ENCODE assay signal across 8 cellular contexts in the genomic region with DNA sequence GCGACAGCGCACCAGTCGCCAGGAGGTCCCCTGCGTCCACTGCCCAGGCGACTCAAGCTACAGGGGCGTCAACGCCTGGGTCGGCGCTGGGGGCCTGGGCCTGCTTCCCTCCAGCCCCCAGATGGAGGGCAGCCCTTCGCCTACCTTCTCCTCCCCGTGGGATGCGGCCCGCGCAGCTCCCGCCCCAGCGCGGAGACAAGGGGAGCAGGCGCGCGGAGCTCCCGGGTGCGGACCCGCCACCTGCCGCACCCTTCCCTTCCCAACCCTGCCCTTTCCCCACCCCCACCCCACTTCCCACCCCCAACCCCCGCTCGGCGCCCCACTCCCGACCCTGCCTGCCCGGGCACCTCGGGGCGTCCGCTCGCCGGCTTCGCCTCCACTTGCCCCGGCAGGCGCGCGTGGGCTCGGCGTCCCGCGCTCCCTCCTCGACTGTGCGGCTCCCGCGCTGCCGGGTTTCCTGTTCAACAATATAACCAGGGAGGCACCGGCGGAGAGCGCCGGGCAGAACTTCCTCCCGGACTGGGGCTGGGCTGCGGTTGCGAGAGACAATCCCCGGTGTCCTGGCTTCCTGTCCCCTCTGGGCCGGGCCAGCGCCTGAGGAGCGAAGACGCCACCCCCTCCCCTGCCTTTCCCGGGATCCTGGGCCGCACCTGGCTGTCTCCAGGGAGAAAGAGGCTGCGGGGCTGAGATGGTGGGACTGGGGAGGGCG. TPM values are rescaled to one million over a fixed set of nuclear protein-coding genes. Genes with fewer than 3 reads are reported as not detected.
DNase-seq lines count a peak whose midpoint lies in the region; ATAC-seq and TF ChIP-seq lines count a peak whose summit lies in the region.

A gene with protein sequence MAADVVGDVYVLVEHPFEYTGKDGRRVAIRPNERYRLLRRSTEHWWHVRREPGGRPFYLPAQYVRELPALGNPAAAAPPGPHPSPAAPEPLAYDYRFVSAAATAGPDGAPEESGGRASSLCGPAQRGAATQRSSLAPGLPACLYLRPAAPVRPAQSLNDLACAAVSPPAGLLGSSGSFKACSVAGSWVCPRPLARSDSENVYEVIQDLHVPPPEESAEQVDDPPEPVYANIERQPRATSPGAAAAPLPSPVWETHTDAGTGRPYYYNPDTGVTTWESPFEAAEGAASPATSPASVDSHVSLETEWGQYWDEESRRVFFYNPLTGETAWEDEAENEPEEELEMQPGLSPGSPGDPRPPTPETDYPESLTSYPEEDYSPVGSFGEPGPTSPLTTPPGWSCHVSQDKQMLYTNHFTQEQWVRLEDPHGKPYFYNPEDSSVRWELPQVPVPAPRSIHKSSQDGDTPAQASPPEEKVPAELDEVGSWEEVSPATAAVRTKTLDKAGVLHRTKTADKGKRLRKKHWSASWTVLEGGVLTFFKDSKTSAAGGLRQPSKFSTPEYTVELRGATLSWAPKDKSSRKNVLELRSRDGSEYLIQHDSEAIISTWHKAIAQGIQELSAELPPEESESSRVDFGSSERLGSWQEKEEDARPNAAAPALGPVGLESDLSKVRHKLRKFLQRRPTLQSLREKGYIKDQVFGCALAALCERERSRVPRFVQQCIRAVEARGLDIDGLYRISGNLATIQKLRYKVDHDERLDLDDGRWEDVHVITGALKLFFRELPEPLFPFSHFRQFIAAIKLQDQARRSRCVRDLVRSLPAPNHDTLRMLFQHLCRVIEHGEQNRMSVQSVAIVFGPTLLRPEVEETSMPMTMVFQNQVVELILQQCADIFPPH (minus strand): TSS at position 466 of the 709 bp plus-strand sequence. CDS start 2,591 bp downstream, outside the sequence.

- intact Hi-C loops in sciatic nerve (cut with DNase I) = no loop called here

- no peaks in the 10 kb centered on the region for H3K79me2 ChIP-seq in hepatocyte

- no peak for ATAC-seq in activated naive CD8-positive, alpha-beta T cell treated with anti-CD3 and anti-CD28 coated beads, Interleukin-2, amount 50 U/mL, for 24 hours
- peak; percentile 20 for ATAC-seq in sciatic nerve

- H3K27me3 ChIP-seq in hepatocyte = peaks cover 35% of the 10 kb centered on the region

- peak within 1 kb of the TSS; percentile 32 for H3K4me3 ChIP-seq in hepatocyte

- H3K9me3 ChIP-seq in hepatocyte (ENCODE audit: low read depth) = no peaks in the 10 kb centered on the region

- peak within 1 kb of the TSS; percentile 72 for H3K27ac ChIP-seq in hepatocyte

- H3K4me3 Mint-ChIP-seq in activated naive CD8-positive, alpha-beta T cell treated with anti-CD3 and anti-CD28 coated beads, Interleukin-2, amount 50 U/mL, for 24 hours = peak within 1 kb of the TSS; percentile 77

- peaks cover 32% of the 10 kb centered on the region for H3K4me1 ChIP-seq in hepatocyte (ENCODE audit: insufficient read depth)

- peak within 1 kb of the TSS; percentile 98 for H3K4me2 ChIP-seq in hepatocyte

- in situ Hi-C loops in Caki2 (cut with HindIII; ENCODE audit: low pct_unique_long_range_greater_than_20kb, low sequenced_read_pairs) = no loop called here

- peaks cover 22% of the 10 kb centered on the region for H3K4me1 Mint-ChIP-seq in activated naive CD8-positive, alpha-beta T cell treated with anti-CD3 and anti-CD28 coated beads, Interleukin-2, amount 50 U/mL, for 24 hours

- no peaks in the 10 kb centered on the region for H3K9me3 Mint-ChIP-seq in activated naive CD8-positive, alpha-beta T cell treated with anti-CD3 and anti-CD28 coated beads, Interleukin-2, amount 50 U/mL, for 24 hours

- no peaks in the 10 kb centered on the region for H4K20me1 ChIP-seq in hepatocyte (ENCODE audit: insufficient read depth, poor library complexity, severe bottlenecking)

- DNase-seq in Caki2 (ENCODE audit: low read depth) (no peak), LoVo (ENCODE audit: low spot score) (peak; percentile 38), hepatocyte (ENCODE audit: low spot score) (peak; percentile 50), sciatic nerve (ENCODE audit: low spot score) (no peak), cortex of kidney (lab: John Stamatoyannopoulos, UW) (no peak), 8988T (no peak), hippocampal formation (lab: John Stamatoyannopoulos, UW) (no peak)
- no peak for DNase-seq in activated naive CD8-positive, alpha-beta T cell treated with anti-CD3 and anti-CD28 coated beads, Interleukin-2, amount 50 U/mL, for 24 hours

- H3K36me3 ChIP-seq in hepatocyte (replicated peaks; ENCODE audit: insufficient read depth, low read depth) = no peaks in the 10 kb centered on the region

- 3% methylated on average over 39 of the region's 64 CpGs for WGBS in hepatocyte (ENCODE audit: low lambda C conversion rate, missing lambda C conversion rate)

- no peaks in the 10 kb centered on the region for H3K36me3 Mint-ChIP-seq in activated naive CD8-positive, alpha-beta T cell treated with anti-CD3 and anti-CD28 coated beads, Interleukin-2, amount 50 U/mL, for 24 hours (ENCODE audit: low read depth)

- peaks cover 8% of the 10 kb centered on the region for H3K27me3 Mint-ChIP-seq in activated naive CD8-positive, alpha-beta T cell treated with anti-CD3 and anti-CD28 coated beads, Interleukin-2, amount 50 U/mL, for 24 hours

- H3K27ac Mint-ChIP-seq in activated naive CD8-positive, alpha-beta T cell treated with anti-CD3 and anti-CD28 coated beads, Interleukin-2, amount 50 U/mL, for 24 hours = no peak within 1 kb of the TSS

- H2AFZ ChIP-seq in hepatocyte = peak within 1 kb of the TSS; percentile 50

- no peaks in the 10 kb centered on the region for H3K9me2 ChIP-seq in hepatocyte (replicated peaks; ENCODE audit: insufficient read depth)

- TF ChIP-seq CTCF in hepatocyte (IDR thresholded peaks at IDR 0.05; ENCODE audit: poor library complexity) = no peak

RNA-seq across cellular contexts. Expression of the gene that starts here (rescaled TPM):
- 15.8 and 25.4 TPM in 2 replicates for total RNA-seq in Caki2 (2014; rRNA removed; shearing (Covaris generic); ENCODE audit: low replicate concordance)
- total RNA-seq in hepatocyte = 27.9 and 78.1 TPM in 2 replicates
- 21.1 and 24.4 TPM in 2 replicates for polyA plus RNA-seq in hepatocyte
- 30.6 TPM for total RNA-seq in sciatic nerve

Comparison
In these comparisons a context has a peak if more than half of its experiments do, and no peak if none do; other contexts are left out.
1. DNase-seq: peak in LoVo (single experiment) and hepatocyte (single experiment); none in Caki2 (single experiment), activated naive CD8-positive, alpha-beta T cell treated with anti-CD3 and anti-CD28 coated beads, Interleukin-2, amount 50 U/mL, for 24 hours (single experiment), sciatic nerve (single experiment), cortex of kidney (single experiment), 8988T (single experiment) and hippocampal formation (0 of 2).